ENCODE assay signal across 2 cellular contexts in the genomic region with DNA sequence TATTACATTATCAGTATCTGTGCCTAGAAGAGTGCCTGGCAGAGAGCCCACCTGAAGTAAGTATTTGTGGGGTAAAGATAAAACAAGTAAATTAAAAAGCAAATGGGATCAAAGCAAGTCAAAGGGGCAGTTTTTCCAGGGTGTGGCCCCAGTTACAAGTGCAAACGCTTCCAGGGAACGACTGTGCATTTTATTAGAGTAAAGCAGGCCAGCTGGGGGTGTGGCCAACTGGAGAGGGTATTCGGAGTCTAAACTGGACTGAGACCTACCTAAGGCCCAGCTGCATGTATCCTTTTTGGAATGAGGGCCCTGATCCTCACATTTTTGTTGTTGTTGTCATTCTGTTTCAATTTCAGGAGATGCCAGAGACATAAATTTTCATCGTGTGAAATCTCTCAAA. TPM values are rescaled to one million over a fixed set of nuclear protein-coding genes. Genes with fewer than 3 reads are reported as not detected.
"Had no signal": no experiment of that assay in that cellular context is flagged by ENCODE, and none has a peak within 500 bp of the region (broad histone marks: within the 10 kb centered on the region; RNA-seq: fewer than 3 reads in every experiment).

No MANE protein-coding gene starts in this region.

RNA-seq across cellular contexts. Expression of a gene that starts 19.6 kb away (rescaled TPM):
- total RNA-seq: bronchial epithelial cell, esophagus mucosa had no signal
